Comparison of ENCODE assay signal across 8 cellular contexts in the genomic region with DNA sequence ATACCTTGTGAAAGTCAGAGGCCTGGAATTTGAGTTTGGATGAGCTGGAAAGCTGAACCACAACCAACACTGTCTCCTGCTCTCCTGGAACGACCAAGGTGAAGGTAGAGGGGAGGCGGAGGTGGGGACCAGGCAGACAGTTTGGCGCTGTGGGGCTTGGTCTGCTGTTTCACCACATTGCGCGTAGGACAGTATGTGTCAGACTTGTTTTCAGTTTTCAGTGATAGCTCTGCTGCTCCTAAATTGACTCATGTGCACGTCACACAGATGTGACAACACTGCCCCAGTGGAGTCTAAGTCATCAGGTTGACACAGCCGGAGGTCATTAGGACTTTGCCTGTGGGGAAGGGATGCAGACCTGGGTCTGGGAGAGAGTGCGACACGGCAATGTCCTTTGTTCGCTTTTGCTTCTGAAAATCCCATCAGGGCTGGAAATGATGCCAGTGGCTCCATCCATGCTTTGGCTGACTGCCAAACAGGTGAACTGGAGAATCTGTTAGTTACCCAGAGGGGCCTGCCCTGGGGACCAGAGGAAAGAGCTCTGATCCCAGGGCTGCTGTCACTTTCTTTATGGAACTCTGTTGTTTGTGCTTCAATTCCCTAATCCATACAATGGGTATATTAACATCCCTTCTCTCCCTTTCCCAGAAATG.
DNase-seq lines count a peak whose midpoint lies in the region; ATAC-seq and FAIRE-seq lines count a peak whose summit lies in the region.
"Had no signal": no experiment of that assay in that cellular context is flagged by ENCODE, and none has a peak within 500 bp of the region (broad histone marks: within the 10 kb centered on the region; RNA-seq: fewer than 3 reads in every experiment).

No MANE protein-coding gene starts in this region.

- H3K4me3 ChIP-seq in HAP-1, result no peak overlapping the region
- H3K4me3 ChIP-seq: heart right ventricle had no signal

- no peaks in the 10 kb centered on the region for H3K9me3 ChIP-seq in HAP-1

- H3K36me3 ChIP-seq in HAP-1 (replicated peaks), result no peaks in the 10 kb centered on the region
- H3K36me3 ChIP-seq: heart right ventricle had no signal

- in situ Hi-C loops in HAP-1 (cut with MboI; ENCODE audit: low sequenced_read_pairs), result no loop called here

- ATAC-seq in GM18867 (IDR thresholded peaks at IDR 0.05; ENCODE audit: unreplicated experiment), result peak; percentile 82
- no peak for ATAC-seq in GM19452 (IDR thresholded peaks at IDR 0.05; ENCODE audit: unreplicated experiment)
- ATAC-seq: heart right ventricle had no signal

- peak; percentile 15 for DNase-seq in NCI-H1092 treated with DMSO at 0.1 percent for 48 hours (lab: John Stamatoyannopoulos, UW)
- DNase-seq in activated CD8-positive, alpha-beta memory T cell treated with anti-CD3 and anti-CD28 coated beads, Interleukin-2, amount 50 U/mL, for 24 hours (ENCODE audit: extremely low read depth), result peak; percentile 17
- DNase-seq in stimulated activated CD4-positive, alpha-beta T cell treated with anti-CD3 and anti-CD28 coated beads, Interleukin-15, amount 100 ng/mL, for 48 hours (ENCODE audit: low read depth in 2 of 2), result peak; percentile 55 to 66
- DNase-seq in GM19239 (ENCODE audit: insufficient read length, low spot score), result no peak
- DNase-seq in HAP-1 (ENCODE audit: low spot score in 2 of 2), result no peak
- DNase-seq: heart right ventricle had no signal

- FAIRE-seq in GM19239 (lab: Jason Lieb, UNC), result no peak

- 0 out of 2 replicates have a peak, but pooled peaks cover 3% of the 10 kb centered on the region for H3K27me3 ChIP-seq in HAP-1 (ENCODE audit: low read depth)
- H3K27me3 ChIP-seq: heart right ventricle had no signal

- H3K4me1 ChIP-seq in HAP-1, result no peaks in the 10 kb centered on the region
- H3K4me1 ChIP-seq: heart right ventricle had no signal

Comparison
In these comparisons a context has a peak if more than half of its experiments do, and no peak if none do; other contexts are left out.
1. DNase-seq: peak in NCI-H1092 treated with DMSO at 0.1 percent for 48 hours (single experiment), activated CD8-positive, alpha-beta memory T cell treated with anti-CD3 and anti-CD28 coated beads, Interleukin-2, amount 50 U/mL, for 24 hours (single experiment) and stimulated activated CD4-positive, alpha-beta T cell treated with anti-CD3 and anti-CD28 coated beads, Interleukin-15, amount 100 ng/mL, for 48 hours (2 of 2); none in GM19239 (single experiment) and HAP-1 (0 of 2).